In genomic region chr18:616380-616995, GRCh38 we compare ENCODE assay signal across 8 cellular contexts. TPM values are rescaled to one million over a fixed set of nuclear protein-coding genes. Genes with fewer than 3 reads are reported as not detected.
DNase-seq lines count a peak whose midpoint lies in the region; ATAC-seq, FAIRE-seq and TF ChIP-seq lines count a peak whose summit lies in the region.

No MANE protein-coding gene starts in this region.

- intact Hi-C loops in activated CD4-positive, alpha-beta T cell treated with anti-CD3 and anti-CD28 coated beads for 36 hours (cut with DNase I, micrococcal nuclease), result loop anchor here in 1 of 2 experiments (2.0 to 5.0 kb wide), 2 partner anchors 20 to 329 kb away; partner anchors contain the start of gene CLUL1
- intact Hi-C loops in heart left ventricle (cut with DNase I), result loop anchor here in 8 of 10 donors (1.0 to 10.0 kb wide), 7 partner anchors 122 to 330 kb away; no protein-coding TSS in a partner anchor

- peak; percentile 58 to 87 (median 78) for TF ChIP-seq CTCF in heart left ventricle (IDR thresholded peaks at IDR 0.05)
- TF ChIP-seq CTCF in smooth muscle cell (IDR thresholded peaks at IDR 0.05; ENCODE audit: borderline replicate concordance, insufficient read depth, poor library complexity, severe bottlenecking), result peak; percentile 89

- no peaks in the 10 kb centered on the region for H3K9me3 ChIP-seq in heart left ventricle
- no peaks in the 10 kb centered on the region for H3K9me3 ChIP-seq in smooth muscle cell (replicated peaks; ENCODE audit: low read depth)

- TF ChIP-seq POLR2A in heart left ventricle (IDR thresholded peaks at IDR 0.05), result no peak

- H3K36me3 Mint-ChIP-seq in activated CD4-positive, alpha-beta T cell treated with anti-CD3 and anti-CD28 coated beads, Interleukin-2, amount 10 ng/mL, durations not matched to agents 7 days and 5 days (ENCODE audit: low read depth), result no peaks in the 10 kb centered on the region
- H3K36me3 Mint-ChIP-seq in activated CD4-positive, alpha-beta T cell treated with anti-CD3 and anti-CD28 coated beads for 36 hours (ENCODE audit: low read depth), result no peaks in the 10 kb centered on the region

- peaks cover 0 to 2% (median 0%) of the 10 kb centered on the region in 9 donors for H3K27me3 ChIP-seq in heart left ventricle
- peaks cover 8% of the 10 kb centered on the region for H3K27me3 ChIP-seq in smooth muscle cell (ENCODE audit: low read depth)

- no peaks in the 10 kb centered on the region for H3K79me2 ChIP-seq in smooth muscle cell (ENCODE audit: low read depth)

- peak; percentile 22 for DNase-seq in activated CD4-positive, alpha-beta T cell treated with anti-CD3 and anti-CD28 coated beads, Interleukin-2, amount 10 ng/mL, durations not matched to agents 7 days and 5 days
- DNase-seq in activated CD4-positive, alpha-beta T cell treated with anti-CD3 and anti-CD28 coated beads for 36 hours, result no peak
- peak; percentile 36 for DNase-seq in MV-4-11 (lab: John Stamatoyannopoulos, UW)
- DNase-seq in heart left ventricle, result no peak
- DNase-seq in smooth muscle cell (lab: John Stamatoyannopoulos, UW; ENCODE audit: unreplicated experiment), result no peak
- no peak for DNase-seq in NCI-H128 (lab: John Stamatoyannopoulos, UW; ENCODE audit: unreplicated experiment)

- no peaks in the 10 kb centered on the region for H3K9me3 Mint-ChIP-seq in activated CD4-positive, alpha-beta T cell treated with anti-CD3 and anti-CD28 coated beads, Interleukin-2, amount 10 ng/mL, durations not matched to agents 7 days and 5 days
- H3K9me3 Mint-ChIP-seq in activated CD4-positive, alpha-beta T cell treated with anti-CD3 and anti-CD28 coated beads for 36 hours (ENCODE audit: low read depth), result no peaks in the 10 kb centered on the region

- no peaks in the 10 kb centered on the region for H3K36me3 ChIP-seq in heart left ventricle
- no peaks in the 10 kb centered on the region for H3K36me3 ChIP-seq in smooth muscle cell (ENCODE audit: low read depth)

- H3K9ac ChIP-seq in smooth muscle cell (ENCODE audit: low read depth), result no peak overlapping the region

- H3F3A ChIP-seq in smooth muscle cell (ENCODE audit: low read depth), result no peaks in the 10 kb centered on the region

- H3K4me3 ChIP-seq in heart left ventricle (no peak overlapping the region), smooth muscle cell (no peak overlapping the region)

- ATAC-seq in activated CD4-positive, alpha-beta T cell treated with anti-CD3 and anti-CD28 coated beads for 36 hours, result no peak
- ATAC-seq in heart left ventricle (peak in 3 of 4 donors; percentile 69 to 76 (median 69)), GM19397 (IDR thresholded peaks at IDR 0.05; ENCODE audit: unreplicated experiment) (no peak)

- no peaks in the 10 kb centered on the region for H3K4me1 Mint-ChIP-seq in activated CD4-positive, alpha-beta T cell treated with anti-CD3 and anti-CD28 coated beads, Interleukin-2, amount 10 ng/mL, durations not matched to agents 7 days and 5 days
- no peaks in the 10 kb centered on the region for H3K4me1 Mint-ChIP-seq in activated CD4-positive, alpha-beta T cell treated with anti-CD3 and anti-CD28 coated beads for 36 hours

- peaks cover 14% of the 10 kb centered on the region for H3K27me3 Mint-ChIP-seq in activated CD4-positive, alpha-beta T cell treated with anti-CD3 and anti-CD28 coated beads, Interleukin-2, amount 10 ng/mL, durations not matched to agents 7 days and 5 days
- peaks cover 1% of the 10 kb centered on the region for H3K27me3 Mint-ChIP-seq in activated CD4-positive, alpha-beta T cell treated with anti-CD3 and anti-CD28 coated beads for 36 hours

- H3K27ac ChIP-seq in heart left ventricle (peak overlapping the region in 1 of 12 donors; percentile 91), smooth muscle cell (ENCODE audit: low read depth) (no peak overlapping the region)

- no peak overlapping the region for H2AFZ ChIP-seq in smooth muscle cell (ENCODE audit: low read depth)

- H3K4me1 ChIP-seq in heart left ventricle, result peaks cover 0 to 17% (median 0%) of the 10 kb centered on the region in 12 donors
- H3K4me1 ChIP-seq in smooth muscle cell (ENCODE audit: low read depth), result no peaks in the 10 kb centered on the region

- H3K4me3 Mint-ChIP-seq in activated CD4-positive, alpha-beta T cell treated with anti-CD3 and anti-CD28 coated beads, Interleukin-2, amount 10 ng/mL, durations not matched to agents 7 days and 5 days, result no peak overlapping the region
- H3K4me3 Mint-ChIP-seq in activated CD4-positive, alpha-beta T cell treated with anti-CD3 and anti-CD28 coated beads for 36 hours, result no peak overlapping the region

- H4K20me1 ChIP-seq in smooth muscle cell (ENCODE audit: low read depth), result no peaks in the 10 kb centered on the region

- no peak overlapping the region for H3K4me2 ChIP-seq in smooth muscle cell

- FAIRE-seq in TTC549 (lab: Jason Lieb, UNC), result peak; percentile 95

- no peak overlapping the region for H3K27ac Mint-ChIP-seq in activated CD4-positive, alpha-beta T cell treated with anti-CD3 and anti-CD28 coated beads, Interleukin-2, amount 10 ng/mL, durations not matched to agents 7 days and 5 days
- H3K27ac Mint-ChIP-seq in activated CD4-positive, alpha-beta T cell treated with anti-CD3 and anti-CD28 coated beads for 36 hours, result no peak overlapping the region

- WGBS in heart left ventricle, 4 donors, result 29 to 35% (median 32%) methylated on average over 4 of the region's 4 CpGs
- 30% methylated on average over 4 of the region's 4 CpGs for WGBS in smooth muscle cell (ENCODE audit: low lambda C conversion rate)

- POLR2A ChIA-PET in activated CD4-positive, alpha-beta T cell treated with anti-CD3 and anti-CD28 coated beads, Interleukin-2, amount 10 ng/mL, durations not matched to agents 7 days and 5 days (lab: Charles Lee), result no interaction called here
- POLR2A ChIA-PET in activated CD4-positive, alpha-beta T cell treated with anti-CD3 and anti-CD28 coated beads for 36 hours (lab: Charles Lee), result no interaction called here

- CTCF ChIA-PET in activated CD4-positive, alpha-beta T cell treated with anti-CD3 and anti-CD28 coated beads, Interleukin-2, amount 10 ng/mL, durations not matched to agents 7 days and 5 days (lab: Charles Lee), result no interaction called here
- CTCF ChIA-PET in activated CD4-positive, alpha-beta T cell treated with anti-CD3 and anti-CD28 coated beads for 36 hours (lab: Charles Lee), result interaction anchor here (0.6 to 2.4 kb wide), 4 partner anchors 7 to 345 kb away, joined by 3 to 8 read pairs (median 6); no protein-coding TSS in a partner anchor

RNA-seq across cellular contexts. Expression of gene CLUL1, which starts 19.7 kb away (rescaled TPM):
- total RNA-seq in activated CD4-positive, alpha-beta T cell treated with anti-CD3 and anti-CD28 coated beads, Interleukin-2, amount 10 ng/mL, durations not matched to agents 7 days and 5 days, result not detected
- not detected for total RNA-seq in activated CD4-positive, alpha-beta T cell treated with anti-CD3 and anti-CD28 coated beads for 36 hours
- total RNA-seq in heart left ventricle (under 1 TPM in 2 of 9 donors, not detected in 7; 0.57 to 0.64 TPM), smooth muscle cell (1.2 and 6.4 TPM in 2 replicates)
- polyA plus RNA-seq in heart left ventricle (not detected), smooth muscle cell (1.1 and 2.2 TPM in 2 replicates)

RNA-seq across cellular contexts. Expression of gene CETN1, which starts 36.3 kb away (rescaled TPM):
- not detected for total RNA-seq in activated CD4-positive, alpha-beta T cell treated with anti-CD3 and anti-CD28 coated beads, Interleukin-2, amount 10 ng/mL, durations not matched to agents 7 days and 5 days
- not detected for total RNA-seq in activated CD4-positive, alpha-beta T cell treated with anti-CD3 and anti-CD28 coated beads for 36 hours
- total RNA-seq in heart left ventricle (not detected), smooth muscle cell (not detected in 2 replicates)
- polyA plus RNA-seq in heart left ventricle (not detected), smooth muscle cell (not detected in 2 replicates)

RNA-seq across cellular contexts. Expression of gene TYMS, which starts 41.0 kb away (rescaled TPM):
- 100 to 1,000 TPM; 421 to 478 TPM for total RNA-seq in activated CD4-positive, alpha-beta T cell treated with anti-CD3 and anti-CD28 coated beads, Interleukin-2, amount 10 ng/mL, durations not matched to agents 7 days and 5 days
- 100 to 1,000 TPM; 331 to 372 TPM for total RNA-seq in activated CD4-positive, alpha-beta T cell treated with anti-CD3 and anti-CD28 coated beads for 36 hours
- 10 to 100 TPM in 1 of 9 donors, 1 to 10 TPM in 7, not detected in 1; 1.4 to 32.3 (median 2.7) TPM for total RNA-seq in heart left ventricle
- under 1 TPM; 0.34 to 1.00 TPM for polyA plus RNA-seq in heart left ventricle
- 26.9 and 29.1 TPM in 2 replicates for total RNA-seq in smooth muscle cell
- 77.7 and 85.3 TPM in 2 replicates for polyA plus RNA-seq in smooth muscle cell

Comparison
In these comparisons a context has a peak if more than half of its experiments do, and no peak if none do; other contexts are left out.
1. DNase-seq: peak in activated CD4-positive, alpha-beta T cell treated with anti-CD3 and anti-CD28 coated beads, Interleukin-2, amount 10 ng/mL, durations not matched to agents 7 days and 5 days (single experiment) and MV-4-11 (single experiment); none in activated CD4-positive, alpha-beta T cell treated with anti-CD3 and anti-CD28 coated beads for 36 hours (single experiment), heart left ventricle (0 of 5), smooth muscle cell (single experiment) and NCI-H128 (single experiment).
2. ATAC-seq: peak in heart left ventricle (3 of 4); none in activated CD4-positive, alpha-beta T cell treated with anti-CD3 and anti-CD28 coated beads for 36 hours (single experiment) and GM19397 (single experiment).
3. RNA of gene TYMS, which starts 41.0 kb away (total RNA-seq): 421 to 478 TPM in activated CD4-positive, alpha-beta T cell treated with anti-CD3 and anti-CD28 coated beads, Interleukin-2, amount 10 ng/mL, durations not matched to agents 7 days and 5 days and 331 to 372 TPM in activated CD4-positive, alpha-beta T cell treated with anti-CD3 and anti-CD28 coated beads for 36 hours; 26.9 to 29.1 TPM in smooth muscle cell and 1.4 to 32.3 TPM in heart left ventricle; every median in the first group is over 4 times any median in the second.